9 cellular contexts compared by ENCODE assay signal in the genomic region with DNA sequence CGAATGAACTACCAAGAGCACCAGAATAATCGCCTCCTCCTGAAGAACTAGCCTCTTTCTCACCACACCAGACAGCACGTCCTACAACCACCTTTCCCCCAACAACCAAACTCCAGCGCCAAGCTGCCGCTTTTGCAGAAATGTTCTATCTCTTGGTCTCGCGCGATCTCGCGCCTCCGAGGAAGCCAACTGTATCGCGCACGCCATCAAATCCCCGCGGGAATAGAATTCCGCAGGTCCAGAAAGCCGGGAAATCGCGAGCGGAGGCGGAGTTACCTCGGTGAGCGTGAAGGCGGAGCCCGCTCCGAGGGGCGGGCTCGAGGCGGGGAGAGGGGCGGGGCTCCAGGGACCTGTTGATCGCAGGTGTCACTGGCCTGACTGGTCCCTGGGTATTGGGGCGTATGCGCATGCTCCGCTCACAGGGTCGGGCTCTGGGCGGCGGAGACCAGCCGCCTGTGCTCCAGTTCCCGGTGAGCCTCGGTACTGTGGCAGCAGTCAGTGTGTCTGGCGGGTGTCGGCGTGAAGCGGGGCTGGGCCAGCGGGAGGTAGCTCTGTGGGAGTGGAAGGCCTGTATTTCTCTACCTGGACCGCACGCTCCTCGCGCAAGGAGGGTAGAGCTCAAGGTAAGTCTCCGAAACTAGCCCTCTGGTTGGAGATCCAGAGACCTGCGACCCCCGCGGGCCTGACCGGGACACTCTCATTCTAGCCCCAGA. TPM values are rescaled to one million over a fixed set of nuclear protein-coding genes. Genes with fewer than 3 reads are reported as not detected.
DNase-seq lines count a peak whose midpoint lies in the region; ATAC-seq and TF ChIP-seq lines count a peak whose summit lies in the region.
"Had no signal": no experiment of that assay in that cellular context is flagged by ENCODE, and none has a peak within 500 bp of the region (broad histone marks: within the 10 kb centered on the region; RNA-seq: fewer than 3 reads in every experiment).

A gene (plus strand): TSS at position 463 of the 713 bp plus-strand sequence. CDS start 27,047 bp downstream, outside the sequence.

- H3K27ac ChIP-seq in WERI-Rb-1 (peak within 1 kb of the TSS; percentile 83), breast epithelium (peak within 1 kb of the TSS; percentile 96 to 98)

- H3K4me3 ChIP-seq in WERI-Rb-1 (ENCODE audit: low read depth, low read length) (peak within 1 kb of the TSS; percentile 89), breast epithelium (peak within 1 kb of the TSS; percentile 79 to 94 (median 92)), iPS-15b (ENCODE audit: low read depth, low read length) (peak within 1 kb of the TSS; percentile 82), skeletal muscle cell (ENCODE audit: low read depth, low read length) (peak within 1 kb of the TSS; percentile 73)

- no peaks in the 10 kb centered on the region for H3K27me3 ChIP-seq in WERI-Rb-1 (ENCODE audit: insufficient read depth, low read depth, severe bottlenecking)
- H3K27me3 ChIP-seq in breast epithelium: no peaks in the 10 kb centered on the region
- H3K27me3 ChIP-seq in iPS-15b (ENCODE audit: control insufficient read depth, insufficient read depth, low read length): peaks cover 2% of the 10 kb centered on the region

- peaks cover 3% of the 10 kb centered on the region for H3K9me3 ChIP-seq in WERI-Rb-1 (ENCODE audit: severe bottlenecking)
- H3K9me3 ChIP-seq in breast epithelium: no peaks in the 10 kb centered on the region
- no peaks in the 10 kb centered on the region for H3K9me3 ChIP-seq in iPS-15b (ENCODE audit: control insufficient read depth, insufficient read depth, low read length)

- TF ChIP-seq CTCF in WERI-Rb-1 (IDR thresholded peaks at IDR 0.05; ENCODE audit: low read depth, low read length) (0 out of 2 replicates have a peak, but pooled peaks have one; percentile 1), breast epithelium (IDR thresholded peaks at IDR 0.05) (peak in 2 of 3 donors; percentile 26 to 30)

- H3K36me3 ChIP-seq in WERI-Rb-1 (peaks cover under 1% of the 10 kb centered on the region; the same call in 1 of the 2 replicates), breast epithelium (no peaks in the 10 kb centered on the region), iPS-15b (ENCODE audit: control insufficient read depth, insufficient read depth, low read length) (no peaks in the 10 kb centered on the region)

- intact Hi-C loops in breast epithelium (cut with DNase I; ENCODE audit: low total_unique reads): no loop called here

- peak; percentile 84 for TF ChIP-seq POLR2A in breast epithelium (IDR thresholded peaks at IDR 0.05)

- H3K4me1 ChIP-seq in breast epithelium (no peaks in the 10 kb centered on the region), iPS-15b (ENCODE audit: control insufficient read depth, insufficient read depth, low read length) (peaks cover 4% of the 10 kb centered on the region)

- DNase-seq in A172 (ENCODE audit: low spot score) (peak; percentile 94), NCI-H2196 treated with DMSO at 0.1 percent for 48 hours (lab: John Stamatoyannopoulos, UW; ENCODE audit: unreplicated experiment) (peak; percentile 65), WERI-Rb-1 (peak; percentile 99), breast epithelium (ENCODE audit: low spot score in 2 of 2) (peak; percentile 99), skeletal muscle cell (ENCODE audit: low read depth) (peak; percentile 96)
- DNase-seq: DND-41 had no signal

- ATAC-seq in GM18868 (IDR thresholded peaks at IDR 0.05; ENCODE audit: unreplicated experiment) (peak; percentile 95), HG03108 (IDR thresholded peaks at IDR 0.05; ENCODE audit: unreplicated experiment) (peak; percentile 89)

- peak within 1 kb of the TSS; percentile 75 for H3K9ac ChIP-seq in iPS-15b (ENCODE audit: low read depth, low read length)

RNA-seq across cellular contexts. Expression of the gene that starts here (rescaled TPM):
- 7.6 and 16.9 TPM in 2 replicates for total RNA-seq in A172 (2014; rRNA removed; shearing (Covaris generic))
- 100 to 1,000 TPM; 123 to 167 (median 136) TPM for total RNA-seq in breast epithelium

Comparison
In these comparisons a context has a peak if more than half of its experiments do, and no peak if none do; other contexts are left out.
1. Peak in every context shown above with its lines: DNase-seq, ATAC-seq, H3K4me3 ChIP-seq and H3K27ac ChIP-seq.